33 cellular contexts compared by ENCODE assay signal in genomic region chr15:36372968-36373367, GRCh38.
"Had no signal": no experiment of that assay in that cellular context is flagged by ENCODE, and none has a peak within 500 bp of the region (broad histone marks: within the 10 kb centered on the region; RNA-seq: fewer than 3 reads in every experiment).

No MANE protein-coding gene starts in this region.

- H3K4me1 ChIP-seq: breast epithelium, colonic mucosa, esophagus squamous epithelium, gastroesophageal sphincter, heart right ventricle had no signal

- DNase-seq: activated CD4-positive, alpha-beta memory T cell treated with anti-CD3 and anti-CD28 coated beads for 36 hours; activated CD4-positive, alpha-beta T cell treated with anti-CD3 and anti-CD28 coated beads for 36 hours; activated CD4-positive, alpha-beta T cell treated with anti-CD3 and anti-CD28 coated beads, Interleukin-2, amount 10 ng/mL, durations not matched to agents 24 days and 14 days; activated CD4-positive, CD25-positive, alpha-beta regulatory T cell; activated CD4-positive, CD25-positive, alpha-beta regulatory T cell treated with anti-CD3 and anti-CD28 coated beads, Interleukin-2, amount 50 U/mL, for 72 hours; activated CD8-positive, alpha-beta memory T cell treated with anti-CD3 and anti-CD28 coated beads, Interleukin-2, amount 10 ng/mL, durations not matched to agents 7 days and 5 days; activated CD8-positive, alpha-beta memory T cell treated with anti-CD3 and anti-CD28 coated beads, Interleukin-2, amount 50 U/mL, for 4 hours; activated CD8-positive, alpha-beta T cell treated with anti-CD3 and anti-CD28 coated beads, Interleukin-2, amount 10 ng/mL, durations not matched to agents 7 days and 5 days; activated gamma-delta T cell treated with Interleukin-2 at 50 U/mL for 16 hours; activated naive CD4-positive, alpha-beta T cell treated with anti-CD3 and anti-CD28 coated beads, Interleukin-2, amount 50 U/mL, for 16 hours; activated naive CD4-positive, alpha-beta T cell treated with Interleukin-2 at 50 U/mL for 16 hours; activated naive CD8-positive, alpha-beta T cell treated with anti-CD3 and anti-CD28 coated beads, Interleukin-2, amount 50 U/mL, for 24 hours; activated T-cell treated with anti-CD3 and anti-CD28 coated beads, Interleukin-2, amount 50 U/mL, for 1 hour; activated T-cell treated with anti-CD3 and anti-CD28 coated beads, Interleukin-2, amount 50 U/mL, for 48 hours; adrenal gland; amygdala; aorta; central memory CD4-positive, alpha-beta T cell; cerebellar nuclear complex; colonic mucosa; effector CD8-positive, alpha-beta T cell; esophagus squamous epithelium; foreskin melanocyte; heart right ventricle; T-helper 2 cell had no signal

- ATAC-seq: activated CD4-positive, alpha-beta T cell treated with anti-CD3 and anti-CD28 coated beads for 36 hours; activated CD8-positive, alpha-beta memory T cell treated with anti-CD3 and anti-CD28 coated beads, Interleukin-2, amount 10 ng/mL, durations not matched to agents 7 days and 5 days; activated CD8-positive, alpha-beta T cell treated with anti-CD3 and anti-CD28 coated beads, Interleukin-2, amount 10 ng/mL, durations not matched to agents 7 days and 5 days; activated naive CD8-positive, alpha-beta T cell treated with anti-CD3 and anti-CD28 coated beads, Interleukin-2, amount 50 U/mL, for 24 hours; gastroesophageal sphincter; heart right ventricle had no signal

- H3K27ac ChIP-seq: adrenal gland, breast epithelium, cardiac muscle cell, colonic mucosa, epithelial cell of prostate, esophagus squamous epithelium, gastroesophageal sphincter, heart right ventricle had no signal

- H3K27me3 Mint-ChIP-seq: activated CD4-positive, alpha-beta memory T cell treated with anti-CD3 and anti-CD28 coated beads for 36 hours; activated CD4-positive, alpha-beta T cell treated with anti-CD3 and anti-CD28 coated beads for 36 hours; activated CD4-positive, alpha-beta T cell treated with anti-CD3 and anti-CD28 coated beads, Interleukin-2, amount 10 ng/mL, durations not matched to agents 24 days and 14 days; activated CD8-positive, alpha-beta memory T cell treated with anti-CD3 and anti-CD28 coated beads, Interleukin-2, amount 10 ng/mL, durations not matched to agents 7 days and 5 days; activated naive CD8-positive, alpha-beta T cell treated with anti-CD3 and anti-CD28 coated beads, Interleukin-2, amount 50 U/mL, for 24 hours; brain had no signal

- H3K4me3 Mint-ChIP-seq: activated CD4-positive, alpha-beta memory T cell treated with anti-CD3 and anti-CD28 coated beads for 36 hours; activated CD4-positive, alpha-beta T cell treated with anti-CD3 and anti-CD28 coated beads for 36 hours; activated CD4-positive, alpha-beta T cell treated with anti-CD3 and anti-CD28 coated beads, Interleukin-2, amount 10 ng/mL, durations not matched to agents 24 days and 14 days; activated CD8-positive, alpha-beta memory T cell treated with anti-CD3 and anti-CD28 coated beads, Interleukin-2, amount 10 ng/mL, durations not matched to agents 7 days and 5 days; activated CD8-positive, alpha-beta T cell treated with anti-CD3 and anti-CD28 coated beads, Interleukin-2, amount 10 ng/mL, durations not matched to agents 7 days and 5 days; activated naive CD8-positive, alpha-beta T cell; activated naive CD8-positive, alpha-beta T cell treated with anti-CD3 and anti-CD28 coated beads, Interleukin-2, amount 50 U/mL, for 24 hours; activated T-helper 1 cell treated with anti-CD3 and anti-CD28 coated beads, Interleukin-12 subunit alpha, Interleukin-12 subunit beta, Interleukin-2, Interleukin-4 antibody, amounts not matched to agents 30 ng/mL and 10 ng/mL and 1 ng/mL, durations not matched to agents 14 hours and 24 hours and 36 hours; brain had no signal

- H3K4me3 ChIP-seq: adrenal gland, breast epithelium, cardiac muscle cell, colonic mucosa, esophagus squamous epithelium, gastroesophageal sphincter, heart right ventricle had no signal

- H3K27ac Mint-ChIP-seq: activated CD4-positive, alpha-beta memory T cell treated with anti-CD3 and anti-CD28 coated beads for 36 hours; activated CD4-positive, alpha-beta T cell treated with anti-CD3 and anti-CD28 coated beads for 36 hours; activated CD4-positive, alpha-beta T cell treated with anti-CD3 and anti-CD28 coated beads, Interleukin-2, amount 10 ng/mL, durations not matched to agents 24 days and 14 days; activated CD8-positive, alpha-beta memory T cell treated with anti-CD3 and anti-CD28 coated beads, Interleukin-2, amount 10 ng/mL, durations not matched to agents 7 days and 5 days; activated CD8-positive, alpha-beta T cell treated with anti-CD3 and anti-CD28 coated beads, Interleukin-2, amount 10 ng/mL, durations not matched to agents 7 days and 5 days; activated naive CD8-positive, alpha-beta T cell; activated naive CD8-positive, alpha-beta T cell treated with anti-CD3 and anti-CD28 coated beads, Interleukin-2, amount 50 U/mL, for 24 hours; activated T-helper 1 cell treated with anti-CD3 and anti-CD28 coated beads, Interleukin-12 subunit alpha, Interleukin-12 subunit beta, Interleukin-2, Interleukin-4 antibody, amounts not matched to agents 30 ng/mL and 10 ng/mL and 1 ng/mL, durations not matched to agents 14 hours and 24 hours and 36 hours; brain had no signal

- H3K4me1 Mint-ChIP-seq: activated CD4-positive, alpha-beta T cell treated with anti-CD3 and anti-CD28 coated beads for 36 hours; activated CD4-positive, alpha-beta T cell treated with anti-CD3 and anti-CD28 coated beads, Interleukin-2, amount 10 ng/mL, durations not matched to agents 24 days and 14 days; activated CD8-positive, alpha-beta memory T cell treated with anti-CD3 and anti-CD28 coated beads, Interleukin-2, amount 10 ng/mL, durations not matched to agents 7 days and 5 days; activated naive CD8-positive, alpha-beta T cell treated with anti-CD3 and anti-CD28 coated beads, Interleukin-2, amount 50 U/mL, for 24 hours; brain had no signal

- H3K9me3 Mint-ChIP-seq: activated CD4-positive, alpha-beta T cell treated with anti-CD3 and anti-CD28 coated beads, Interleukin-2, amount 10 ng/mL, durations not matched to agents 24 days and 14 days; activated T-helper 1 cell treated with anti-CD3 and anti-CD28 coated beads, Interleukin-12 subunit alpha, Interleukin-12 subunit beta, Interleukin-2, Interleukin-4 antibody, amounts not matched to agents 30 ng/mL and 10 ng/mL and 1 ng/mL, durations not matched to agents 14 hours and 24 hours and 36 hours; brain had no signal

- H3K27me3 ChIP-seq: adrenal gland, breast epithelium, cardiac muscle cell, colonic mucosa, esophagus squamous epithelium, gastroesophageal sphincter, heart right ventricle had no signal

- H3K36me3 ChIP-seq: adrenal gland, breast epithelium, cardiac muscle cell, colonic mucosa, esophagus squamous epithelium, gastroesophageal sphincter, heart right ventricle had no signal

- H3K36me3 Mint-ChIP-seq: activated CD4-positive, alpha-beta memory T cell treated with anti-CD3 and anti-CD28 coated beads for 36 hours; activated CD8-positive, alpha-beta memory T cell treated with anti-CD3 and anti-CD28 coated beads, Interleukin-2, amount 10 ng/mL, durations not matched to agents 7 days and 5 days; activated naive CD8-positive, alpha-beta T cell; brain had no signal

- FAIRE-seq: endothelial cell of umbilical vein had no signal

- H3K9me3 ChIP-seq: adrenal gland, breast epithelium, colonic mucosa, esophagus squamous epithelium, gastroesophageal sphincter, heart right ventricle had no signal
